ENCODE assay signal across 8 cellular contexts in the genomic region with DNA sequence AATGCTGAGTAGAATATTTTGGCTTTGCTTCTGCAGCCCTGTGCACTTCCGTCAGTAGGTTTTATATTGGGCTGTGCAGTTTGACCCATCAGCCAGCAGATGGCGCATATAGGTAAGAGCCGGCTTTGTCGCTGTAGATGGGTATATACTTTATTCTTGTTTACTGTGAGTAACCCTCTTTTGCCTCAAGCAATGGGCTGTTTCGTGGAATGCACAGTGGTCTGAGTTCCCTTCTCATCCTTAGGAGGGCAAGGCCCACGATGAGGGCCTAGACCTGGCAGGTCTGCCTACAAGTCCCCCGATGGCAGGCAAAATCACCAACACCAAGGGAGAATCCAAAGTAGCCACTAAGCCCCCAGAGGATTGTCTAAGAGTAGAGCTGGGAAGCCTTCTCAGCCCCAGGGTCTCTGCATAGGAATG.
A peak's percentile ranks its signal among the peaks of the same experiment; 100 is the strongest.
DNase-seq lines count a peak whose midpoint lies in the region; ATAC-seq, FAIRE-seq and TF ChIP-seq lines count a peak whose summit lies in the region.

No MANE protein-coding gene starts in this region.

- no TSS peak for BruUV-seq in MCF 10A (replicated peaks; lab: Mats Ljungman, UMichigan)

- H3K9ac ChIP-seq in NT2/D1 (ENCODE audit: insufficient read length, low read depth) = no peak overlapping the region

- H3K27me3 ChIP-seq in NT2/D1 (ENCODE audit: insufficient read depth, insufficient read length) = no peaks in the 10 kb centered on the region

- no peak for TF ChIP-seq EP300 in Ishikawa (IDR thresholded peaks at IDR 0.05; ENCODE audit: borderline replicate concordance)

- POLR2A ChIA-PET in AG04449 (lab: Yijun Ruan, JAX) (no interaction called here), MCF 10A (lab: Yijun Ruan, JAX) (no interaction called here)

- intact Hi-C loops in MCF 10A (cut with micrococcal nuclease) = loop anchor here (1.0 kb wide), 2 partner anchors 1002 to 1285 kb away; no protein-coding TSS in a partner anchor

- H3K4me3 ChIP-seq in AG04449 (ENCODE audit: low read depth, low read length) (no peak overlapping the region), NT2/D1 (ENCODE audit: insufficient read length, low read depth) (no peak overlapping the region)

- TF ChIP-seq CTCF in AG04449 (IDR thresholded peaks at IDR 0.05; ENCODE audit: insufficient read depth, low read length, missing control alignments) (peak; percentile 67), GM10266 (IDR thresholded peaks at IDR 0.05; ENCODE audit: control insufficient read depth, insufficient read depth, low read depth, missing control alignments) (peak; percentile 95), MCF 10A (IDR thresholded peaks at IDR 0.05; ENCODE audit: unreplicated experiment) (peak; percentile 80), type B pancreatic cell (conservative IDR thresholded peaks at IDR 0.05) (peak; percentile 92)

- no peaks in the 10 kb centered on the region for H3K36me3 ChIP-seq in NT2/D1 (ENCODE audit: insufficient read depth, insufficient read length, low read length)

- peaks cover 2% of the 10 kb centered on the region for H3K4me1 ChIP-seq in NT2/D1 (ENCODE audit: insufficient read depth, insufficient read length)

- peak; percentile 95 for ATAC-seq in left lobe of liver

- no peaks in the 10 kb centered on the region for H3K9me3 Mint-ChIP-seq in MCF 10A (ENCODE audit: unreplicated experiment)
- H3K9me3 Mint-ChIP-seq in type B pancreatic cell = no peaks in the 10 kb centered on the region

- peak; percentile 66 for TF ChIP-seq RAD21 in Ishikawa (IDR thresholded peaks at IDR 0.05; ENCODE audit: low read depth)

- peak; percentile 1 for DNase-seq in AG04449 (ENCODE audit: low read depth, low spot score)
- DNase-seq in GM10266 (ENCODE audit: extremely low spot score) = peak; percentile 17
- DNase-seq in H54 (ENCODE audit: insufficient read length, low spot score) = peak; percentile 12
- DNase-seq in NT2/D1 (ENCODE audit: low read depth, low spot score) = peak; percentile 40
- peak; percentile 71 for DNase-seq in MCF 10A (ENCODE audit: unreplicated experiment)
- DNase-seq in left lobe of liver (ENCODE audit: low spot score) = peak; percentile 66
- no peak for DNase-seq in type B pancreatic cell (ENCODE audit: extremely low spot score, unreplicated experiment)

- peak; percentile 72 for FAIRE-seq in H54 (lab: Jason Lieb, UNC)

- H3K27ac Mint-ChIP-seq in MCF 10A (ENCODE audit: low read depth, unreplicated experiment) (no peak overlapping the region), type B pancreatic cell (peak overlapping the region; percentile 88)

- H3K4me1 Mint-ChIP-seq in MCF 10A (ENCODE audit: insufficient read depth, unreplicated experiment) (no peaks in the 10 kb centered on the region), type B pancreatic cell (ENCODE audit: unreplicated experiment) (peaks cover 6% of the 10 kb centered on the region)

- CTCF ChIA-PET in AG04449 (lab: Yijun Ruan, JAX) = no interaction called here
- CTCF ChIA-PET in MCF 10A (lab: Yijun Ruan, JAX) = interaction anchor here (0.7 to 1.9 kb wide), 10 partner anchors 12 to 1102 kb away, joined by 3 to 5 read pairs (median 4); no protein-coding TSS in a partner anchor

- H3K36me3 Mint-ChIP-seq in MCF 10A (ENCODE audit: insufficient read depth, unreplicated experiment) = no peaks in the 10 kb centered on the region
- H3K36me3 Mint-ChIP-seq in type B pancreatic cell = no peaks in the 10 kb centered on the region

- no peaks in the 10 kb centered on the region for H3K9me3 ChIP-seq in NT2/D1 (ENCODE audit: insufficient read depth, low read length)

- peaks cover 57% of the 10 kb centered on the region for H3K27me3 Mint-ChIP-seq in MCF 10A (ENCODE audit: insufficient read depth, unreplicated experiment)
- peaks cover 5% of the 10 kb centered on the region for H3K27me3 Mint-ChIP-seq in type B pancreatic cell

- H3K4me3 Mint-ChIP-seq in MCF 10A (ENCODE audit: unreplicated experiment) = no peak overlapping the region
- H3K4me3 Mint-ChIP-seq in type B pancreatic cell = no peak overlapping the region

- TF ChIP-seq POLR2A in H54 (IDR thresholded peaks at IDR 0.05; ENCODE audit: low read depth, low read length) = no peak

TF ChIP-seq in Ishikawa, 13 proteins besides CTCF, POLR2A, EP300 and RAD21:
- TF ChIP-seq CEBPB (IDR thresholded peaks at IDR 0.05) (no peak), TCF12 (IDR thresholded peaks at IDR 0.05; ENCODE audit: low read depth) (no peak), FOXM1 (IDR thresholded peaks at IDR 0.05; ENCODE audit: borderline replicate concordance, low read depth) (no peak), TEAD4 (IDR thresholded peaks at IDR 0.05) (no peak), TAF1 (IDR thresholded peaks at IDR 0.05; ENCODE audit: low read depth) (no peak), YY1 (IDR thresholded peaks at IDR 0.05; ENCODE audit: low read depth) (no peak), ZBTB7A (IDR thresholded peaks at IDR 0.05; ENCODE audit: low read depth) (no peak), CREB1 (IDR thresholded peaks at IDR 0.05; ENCODE audit: low read depth) (no peak), EGR1 (IDR thresholded peaks at IDR 0.05) (no peak), NFIC (IDR thresholded peaks at IDR 0.05) (no peak)
- TF ChIP-seq, protein P1, sequence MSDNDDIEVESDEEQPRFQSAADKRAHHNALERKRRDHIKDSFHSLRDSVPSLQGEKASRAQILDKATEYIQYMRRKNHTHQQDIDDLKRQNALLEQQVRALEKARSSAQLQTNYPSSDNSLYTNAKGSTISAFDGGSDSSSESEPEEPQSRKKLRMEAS (IDR thresholded peaks at IDR 0.05) = no peak
- TF ChIP-seq, protein P2, sequence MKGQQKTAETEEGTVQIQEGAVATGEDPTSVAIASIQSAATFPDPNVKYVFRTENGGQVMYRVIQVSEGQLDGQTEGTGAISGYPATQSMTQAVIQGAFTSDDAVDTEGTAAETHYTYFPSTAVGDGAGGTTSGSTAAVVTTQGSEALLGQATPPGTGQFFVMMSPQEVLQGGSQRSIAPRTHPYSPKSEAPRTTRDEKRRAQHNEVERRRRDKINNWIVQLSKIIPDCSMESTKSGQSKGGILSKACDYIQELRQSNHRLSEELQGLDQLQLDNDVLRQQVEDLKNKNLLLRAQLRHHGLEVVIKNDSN (IDR thresholded peaks at IDR 0.05) = no peak
- TF ChIP-seq, protein P3, sequence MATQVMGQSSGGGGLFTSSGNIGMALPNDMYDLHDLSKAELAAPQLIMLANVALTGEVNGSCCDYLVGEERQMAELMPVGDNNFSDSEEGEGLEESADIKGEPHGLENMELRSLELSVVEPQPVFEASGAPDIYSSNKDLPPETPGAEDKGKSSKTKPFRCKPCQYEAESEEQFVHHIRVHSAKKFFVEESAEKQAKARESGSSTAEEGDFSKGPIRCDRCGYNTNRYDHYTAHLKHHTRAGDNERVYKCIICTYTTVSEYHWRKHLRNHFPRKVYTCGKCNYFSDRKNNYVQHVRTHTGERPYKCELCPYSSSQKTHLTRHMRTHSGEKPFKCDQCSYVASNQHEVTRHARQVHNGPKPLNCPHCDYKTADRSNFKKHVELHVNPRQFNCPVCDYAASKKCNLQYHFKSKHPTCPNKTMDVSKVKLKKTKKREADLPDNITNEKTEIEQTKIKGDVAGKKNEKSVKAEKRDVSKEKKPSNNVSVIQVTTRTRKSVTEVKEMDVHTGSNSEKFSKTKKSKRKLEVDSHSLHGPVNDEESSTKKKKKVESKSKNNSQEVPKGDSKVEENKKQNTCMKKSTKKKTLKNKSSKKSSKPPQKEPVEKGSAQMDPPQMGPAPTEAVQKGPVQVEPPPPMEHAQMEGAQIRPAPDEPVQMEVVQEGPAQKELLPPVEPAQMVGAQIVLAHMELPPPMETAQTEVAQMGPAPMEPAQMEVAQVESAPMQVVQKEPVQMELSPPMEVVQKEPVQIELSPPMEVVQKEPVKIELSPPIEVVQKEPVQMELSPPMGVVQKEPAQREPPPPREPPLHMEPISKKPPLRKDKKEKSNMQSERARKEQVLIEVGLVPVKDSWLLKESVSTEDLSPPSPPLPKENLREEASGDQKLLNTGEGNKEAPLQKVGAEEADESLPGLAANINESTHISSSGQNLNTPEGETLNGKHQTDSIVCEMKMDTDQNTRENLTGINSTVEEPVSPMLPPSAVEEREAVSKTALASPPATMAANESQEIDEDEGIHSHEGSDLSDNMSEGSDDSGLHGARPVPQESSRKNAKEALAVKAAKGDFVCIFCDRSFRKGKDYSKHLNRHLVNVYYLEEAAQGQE (IDR thresholded peaks at IDR 0.05; ENCODE audit: low read depth) = no peak
